ENCODE assay signal across 23 cellular contexts in genomic region chr2:174784909-174785308, GRCh38. TPM values are rescaled to one million over a fixed set of nuclear protein-coding genes. Genes with fewer than 3 reads are reported as not detected.
"Had no signal": no experiment of that assay in that cellular context is flagged by ENCODE, and none has a peak within 500 bp of the region (broad histone marks: within the 10 kb centered on the region; RNA-seq: fewer than 3 reads in every experiment).

No MANE protein-coding gene starts in this region.

- ATAC-seq: esophagus mucosa; gastroesophageal sphincter; left cardiac atrium; left ventricle myocardium superior; psoas muscle; right lobe of liver; stimulated activated memory B cell treated with anti-CD40 and anti-IgM and Interleukin-4, amounts not matched to agents 10 μg/mL and 1 μg/mL and 100 μg/mL, for 72 hours; upper lobe of right lung had no signal

- H3K4me3 ChIP-seq: gastroesophageal sphincter, psoas muscle, right lobe of liver, tibial nerve, upper lobe of right lung, vagina had no signal

- H3K27me3 ChIP-seq: gastroesophageal sphincter, right lobe of liver, tibial nerve, upper lobe of right lung, vagina had no signal

- FAIRE-seq: endometrium, kidney had no signal

- H3K27me3 Mint-ChIP-seq: stimulated activated naive CD8-positive, alpha-beta T cell treated with anti-CD3 and anti-CD28 coated beads, Interleukin-15, Interleukin-2, amounts not matched to agents 100 ng/mL and 50 ng/mL, for 24 hours had no signal

- H3K27ac Mint-ChIP-seq: stimulated activated memory B cell treated with anti-CD40 and anti-IgM and Interleukin-4, amounts not matched to agents 10 μg/mL and 1 μg/mL and 100 μg/mL, for 72 hours had no signal

- H3K9me3 Mint-ChIP-seq: naive B cell; nephron; stimulated activated memory B cell treated with anti-CD40 and anti-IgM and Interleukin-4, amounts not matched to agents 10 μg/mL and 1 μg/mL and 100 μg/mL, for 72 hours; stimulated activated naive CD8-positive, alpha-beta T cell treated with anti-CD3 and anti-CD28 coated beads, Interleukin-15, Interleukin-2, amounts not matched to agents 100 ng/mL and 50 ng/mL, for 24 hours had no signal

- H3K27ac ChIP-seq: gastroesophageal sphincter, psoas muscle, right lobe of liver, tibial nerve, upper lobe of right lung, vagina had no signal

- H3K4me1 ChIP-seq: psoas muscle, right lobe of liver had no signal

- H3K36me3 Mint-ChIP-seq: naive B cell; stimulated activated memory B cell treated with anti-CD40 and anti-IgM and Interleukin-4, amounts not matched to agents 10 μg/mL and 1 μg/mL and 100 μg/mL, for 72 hours had no signal

- H3K36me3 ChIP-seq: gastroesophageal sphincter, right lobe of liver, tibial nerve, upper lobe of right lung, vagina had no signal

- H3K9me3 ChIP-seq: gastroesophageal sphincter, psoas muscle, right lobe of liver, tibial nerve, upper lobe of right lung, vagina had no signal

- H3K4me3 Mint-ChIP-seq: naive B cell; nephron; stimulated activated memory B cell treated with anti-CD40 and anti-IgM and Interleukin-4, amounts not matched to agents 10 μg/mL and 1 μg/mL and 100 μg/mL, for 72 hours; stimulated activated naive CD8-positive, alpha-beta T cell treated with anti-CD3 and anti-CD28 coated beads, Interleukin-15, Interleukin-2, amounts not matched to agents 100 ng/mL and 50 ng/mL, for 24 hours had no signal

- DNase-seq: cortex of kidney; effector memory CD4-positive, alpha-beta T cell; foreskin fibroblast; kidney; left cardiac atrium; left ventricle myocardium superior; mesendoderm; naive B cell; psoas muscle; retina; right lobe of liver; stimulated activated CD4-positive, alpha-beta T cell treated with anti-CD3 and anti-CD28 coated beads, Interleukin-4, amount 100 ng/mL, for 1 hour; upper lobe of right lung had no signal

RNA-seq across cellular contexts. Expression of gene CHRNA1, which starts 20.6 kb away (rescaled TPM):
- total RNA-seq: esophagus mucosa, gastroesophageal sphincter, kidney, left ventricle myocardium superior, omental fat pad, temporal lobe, tibial nerve, vagina had no signal
